ENCODE assay signal across 12 cellular contexts in genomic region chr7:65746398-65746669, GRCh38.
DNase-seq lines count a peak whose midpoint lies in the region; ATAC-seq, FAIRE-seq and TF ChIP-seq lines count a peak whose summit lies in the region.
"Had no signal": no experiment of that assay in that cellular context is flagged by ENCODE, and none has a peak within 500 bp of the region (broad histone marks: within the 10 kb centered on the region; RNA-seq: fewer than 3 reads in every experiment).

No MANE protein-coding gene starts in this region.

- H3K4me2 ChIP-seq in HepG2 (ENCODE audit: low read depth, low read length), result no peak overlapping the region

- CTCF ChIA-PET in HepG2 (lab: Yijun Ruan, JAX; ENCODE audit: low intra/inter-chr PET ratio, low total read pairs), result no interaction called here

- H3K36me3 ChIP-seq in HepG2 (replicated peaks in 1 of 2; ENCODE audit: control insufficient read depth in 1 of 2, insufficient read depth in 2 of 2, low read length in 2 of 2) (no peaks in the 10 kb centered on the region), right lobe of liver (no peaks in the 10 kb centered on the region), lower lobe of right lung (no peaks in the 10 kb centered on the region), vagina (no peaks in the 10 kb centered on the region)

- TF ChIP-seq CTCF in HepG2 (CRISPR knock-in tag; IDR thresholded peaks at IDR 0.05), result no peak
- no peak for TF ChIP-seq CTCF in right lobe of liver (IDR thresholded peaks at IDR 0.05)
- TF ChIP-seq CTCF in lower lobe of right lung (IDR thresholded peaks at IDR 0.05), result no peak
- no peak for TF ChIP-seq CTCF in vagina (IDR thresholded peaks at IDR 0.05)

- intact Hi-C loops in HepG2 (cut with micrococcal nuclease; ENCODE audit: unreplicated experiment) (no loop called here), right lobe of liver (cut with DNase I) (no loop called here), lower lobe of right lung (cut with DNase I) (no loop called here), vagina (cut with DNase I) (no loop called here)

- no peak for DNase-seq in HepG2 (ENCODE audit: low spot score)
- DNase-seq in right lobe of liver, result no peak
- peak; percentile 67 for DNase-seq in dermis blood vessel endothelial cell
- no peak for DNase-seq in lower lobe of right lung
- no peak for DNase-seq in vagina (ENCODE audit: extremely low spot score in 2 of 2)
- DNase-seq in activated CD8-positive, alpha-beta memory T cell treated with anti-CD3 and anti-CD28 coated beads, Interleukin-2, amount 50 U/mL, for 48 hours, result no peak
- DNase-seq in middle frontal gyrus (ENCODE audit: extremely low spot score, low spot score), result no peak
- DNase-seq: amygdala, Calu3, heart right ventricle had no signal

- no peak for FAIRE-seq in HepG2 (lab: Jason Lieb, UNC)

- BruUV-seq in HepG2 (replicated peaks; lab: Mats Ljungman, UMichigan), result no TSS peak

- H3K27ac ChIP-seq in HepG2 (ENCODE audit: extremely low read length, insufficient read depth, low read length) (no peak overlapping the region), right lobe of liver (no peak overlapping the region), lower lobe of right lung (peak overlapping the region; percentile 4), vagina (peak overlapping the region; percentile 51)
- H3K27ac ChIP-seq: heart right ventricle had no signal

- peaks cover 16% of the 10 kb centered on the region for H3K79me2 ChIP-seq in HepG2 (ENCODE audit: insufficient read depth, low read length)

- H3K9me3 ChIP-seq in HepG2 (ENCODE audit: low read length) (no peaks in the 10 kb centered on the region), right lobe of liver (no peaks in the 10 kb centered on the region), lower lobe of right lung (no peaks in the 10 kb centered on the region), vagina (no peaks in the 10 kb centered on the region)
- H3K9me3 ChIP-seq: HAP-1, heart right ventricle had no signal

- H3K4me3 ChIP-seq in HepG2 (replicated peaks in 1 of 3; ENCODE audit: insufficient read depth in 1 of 3, low read depth in 2 of 3, low read length in 3 of 3), result no peak overlapping the region
- no peak overlapping the region for H3K4me3 ChIP-seq in right lobe of liver
- no peak overlapping the region for H3K4me3 ChIP-seq in lower lobe of right lung
- H3K4me3 ChIP-seq in vagina, result no peak overlapping the region
- H3K4me3 ChIP-seq: HAP-1, heart right ventricle had no signal

- in situ Hi-C loops in HepG2 (cut with HindIII; ENCODE audit: extremely low pct_ligation_motif_present, low pct_unique_long_range_greater_than_20kb), result loop anchor here (25.0 kb wide), 1 partner anchor 266 kb away; no protein-coding TSS in a partner anchor

- H2AFZ ChIP-seq in HepG2 (ENCODE audit: low read length), result no peak overlapping the region

- POLR2A ChIA-PET in HepG2 (lab: Yijun Ruan, JAX), result no interaction called here

- H3K9ac ChIP-seq in HepG2 (ENCODE audit: insufficient read depth, low read depth, low read length), result no peak overlapping the region

- H4K20me1 ChIP-seq in HepG2 (ENCODE audit: insufficient read depth, low read length), result no peaks in the 10 kb centered on the region

- TF ChIP-seq POLR2A in HepG2 (IDR thresholded peaks at IDR 0.05; ENCODE audit: insufficient read depth in 1 of 2, low read depth in 2 of 2, low read length in 2 of 2) (no peak), right lobe of liver (IDR thresholded peaks at IDR 0.05) (no peak), vagina (IDR thresholded peaks at IDR 0.05) (no peak)

- H3K27me3 ChIP-seq in HepG2 (ENCODE audit: control insufficient read depth in 1 of 2, insufficient read depth in 2 of 2, low read length in 2 of 2) (no peaks in the 10 kb centered on the region; a peak in 1 of 5 replicates), right lobe of liver (no peaks in the 10 kb centered on the region), lower lobe of right lung (ENCODE audit: low read depth) (no peaks in the 10 kb centered on the region), vagina (no peaks in the 10 kb centered on the region)
- H3K27me3 ChIP-seq: heart right ventricle had no signal

- no peak for TF ChIP-seq EP300 in HepG2 (IDR thresholded peaks at IDR 0.05; ENCODE audit: low read depth in 2 of 2, low read length in 2 of 2)
- no peak for TF ChIP-seq EP300 in HepG2 (CRISPR knock-in tag; IDR thresholded peaks at IDR 0.05; ENCODE audit: borderline replicate concordance)

- WGBS in HepG2 (ENCODE audit: low lambda C conversion rate), result 95% methylated on average over 3 of the region's 3 CpGs
- WGBS in right lobe of liver (ENCODE audit: insufficient coverage, low coverage, low lambda C conversion rate, missing lambda C conversion rate), result 31% methylated on average over 2 of the region's 3 CpGs

- ATAC-seq in HepG2 (no peak), right lobe of liver (no peak), lower lobe of right lung (no peak), HG03159 (IDR thresholded peaks at IDR 0.05; ENCODE audit: unreplicated experiment) (no peak)

- H3K4me1 ChIP-seq in HepG2 (ENCODE audit: insufficient read depth, low read length) (peaks cover 29% of the 10 kb centered on the region), right lobe of liver (peaks cover 0 to 6% (median 0%) of the 10 kb centered on the region in 4 donors), lower lobe of right lung (peaks cover 25% of the 10 kb centered on the region), vagina (peaks cover 24% of the 10 kb centered on the region)

- TF ChIP-seq RAD21 in HepG2 (CRISPR knock-in tag; IDR thresholded peaks at IDR 0.05), result no peak

TF ChIP-seq in HepG2, 621 proteins besides CTCF, POLR2A, EP300 and RAD21:
- TF ChIP-seq MAFK (conservative IDR thresholded peaks at IDR 0.05 in 1 of 2, IDR thresholded peaks at IDR 0.05 in 1 of 2; ENCODE audit: low read length in 2 of 2) (peak; percentile 26 to 43; a peak in 1 of 4 replicates), ZNF670 (CRISPR knock-in tag; IDR thresholded peaks at IDR 0.05; ENCODE audit: borderline replicate concordance) (no peak), MTA3 (CRISPR knock-in tag; IDR thresholded peaks at IDR 0.05) (no peak), MED8 (CRISPR knock-in tag; IDR thresholded peaks at IDR 0.05; ENCODE audit: insufficient replicate concordance) (no peak), SMAD1 (CRISPR knock-in tag; IDR thresholded peaks at IDR 0.05; ENCODE audit: borderline replicate concordance, low read depth) (no peak), KIAA2018 (CRISPR knock-in tag; IDR thresholded peaks at IDR 0.05; ENCODE audit: borderline replicate concordance) (no peak), EZH2 (conservative IDR thresholded peaks at IDR 0.05; ENCODE audit: low read depth, low read length) (no peak)

Comparison
In these comparisons a context has a peak if more than half of its experiments do, and no peak if none do; other contexts are left out.
1. H3K27ac ChIP-seq: peak in lower lobe of right lung (single experiment) and vagina (single experiment); none in HepG2 (single experiment) and right lobe of liver (0 of 3).